In genomic region chr4:97432551-97432950, GRCh38 we compare ENCODE assay signal across 17 cellular contexts.
DNase-seq lines count a peak whose midpoint lies in the region; FAIRE-seq and TF ChIP-seq lines count a peak whose summit lies in the region.
"Had no signal": no experiment of that assay in that cellular context is flagged by ENCODE, and none has a peak within 500 bp of the region (broad histone marks: within the 10 kb centered on the region; RNA-seq: fewer than 3 reads in every experiment).

No MANE protein-coding gene starts in this region.

- in situ Hi-C loops in Caki2 (cut with HindIII; ENCODE audit: low pct_unique_long_range_greater_than_20kb, low sequenced_read_pairs), result no loop called here

- H3K36me3 ChIP-seq in kidney epithelial cell (ENCODE audit: control insufficient read depth, insufficient read depth, low read length) (no peaks in the 10 kb centered on the region), small intestine (ENCODE audit: control insufficient read depth in 2 of 2, insufficient read depth in 2 of 2, low read length in 2 of 2) (no peaks in the 10 kb centered on the region)

- WGBS in small intestine, 3 donors, result 30 to 64% (median 32%) methylated on average over 2 of the region's 2 CpGs

- H3K4me3 ChIP-seq in kidney epithelial cell (ENCODE audit: low read depth, low read length) (no peak overlapping the region), small intestine (ENCODE audit: low read depth in 1 of 2, low read length in 2 of 2) (no peak overlapping the region)
- H3K4me3 ChIP-seq: GM23338 had no signal

- H3K27me3 ChIP-seq in kidney epithelial cell (ENCODE audit: control insufficient read depth, insufficient read depth, low read length), result no peaks in the 10 kb centered on the region
- H3K27me3 ChIP-seq in small intestine (ENCODE audit: control insufficient read depth in 2 of 2, insufficient read depth in 2 of 2, low read length in 2 of 2), result no peaks in the 10 kb centered on the region

- no peak for FAIRE-seq in small intestine (lab: Jason Lieb, UNC)
- FAIRE-seq: D721Med, G401.6, GM12891 had no signal

- DNase-seq in Caki2 (ENCODE audit: low read depth) (peak; percentile 71), LoVo (ENCODE audit: low spot score) (peak; percentile 15), kidney epithelial cell (ENCODE audit: low read depth) (peak; percentile 10), small intestine (peak; percentile 1), activated gamma-delta T cell treated with Interleukin-2 at 50 U/mL for 16 hours (no peak), NCI-H345 treated with DMSO at 0.1 percent for 48 hours (lab: John Stamatoyannopoulos, UW; ENCODE audit: unreplicated experiment) (no peak)
- no peak for DNase-seq in central memory CD4-positive, alpha-beta T cell
- DNase-seq: C1 segment of cervical spinal cord; CD4-positive, alpha-beta T cell; DMS153; DMS79 treated with DMSO at 0.1 percent for 48 hours; EL; H7 had no signal

- no peaks in the 10 kb centered on the region for H3K4me1 ChIP-seq in small intestine (ENCODE audit: control insufficient read depth in 2 of 2, insufficient read depth in 1 of 2, low read depth in 1 of 2, low read length in 1 of 2)

- TF ChIP-seq CTCF in kidney epithelial cell (IDR thresholded peaks at IDR 0.05; ENCODE audit: insufficient read depth, low read length, poor library complexity, severe bottlenecking), result no peak

- no peaks in the 10 kb centered on the region for H3K9me3 ChIP-seq in small intestine (ENCODE audit: control insufficient read depth, low read depth)

- H3K27ac ChIP-seq in small intestine (ENCODE audit: low read depth in 1 of 2, low read length in 1 of 2), result no peak overlapping the region

Comparison
In these comparisons a context has a peak if more than half of its experiments do, and no peak if none do; other contexts are left out.
1. DNase-seq: peak in Caki2 (single experiment), LoVo (single experiment), kidney epithelial cell (single experiment) and small intestine (single experiment); none in activated gamma-delta T cell treated with Interleukin-2 at 50 U/mL for 16 hours (single experiment), central memory CD4-positive, alpha-beta T cell (single experiment) and NCI-H345 treated with DMSO at 0.1 percent for 48 hours (single experiment).